ENCODE assay signal across 18 cellular contexts in the genomic region with DNA sequence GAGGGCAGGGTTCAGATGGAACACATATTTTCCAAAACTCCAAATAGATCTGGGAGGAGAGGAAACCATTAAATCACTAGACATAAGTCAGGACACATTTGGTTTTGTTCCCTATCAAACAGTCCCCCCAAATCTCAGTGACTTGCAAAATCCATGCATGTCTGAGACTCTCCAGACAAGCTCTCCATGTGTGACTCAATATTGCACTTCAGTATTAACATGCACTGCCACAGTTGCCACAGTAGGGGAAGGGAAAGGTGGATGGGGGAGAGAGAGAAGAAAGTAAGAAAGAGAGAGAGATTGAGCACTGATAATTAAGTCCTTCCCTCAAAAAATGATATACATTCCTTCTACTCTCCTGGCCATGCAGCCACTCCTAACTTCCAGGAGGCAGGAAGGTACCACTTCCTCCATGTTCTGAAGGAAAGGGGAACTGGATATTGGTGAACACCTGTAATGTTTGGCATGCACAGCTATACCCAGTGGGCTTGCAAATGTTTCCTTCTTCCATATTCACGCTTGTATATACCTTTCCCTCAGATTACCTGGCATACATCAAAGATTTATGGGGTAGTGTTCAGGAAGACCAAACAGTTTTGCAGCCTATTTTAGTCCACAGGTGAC.
A peak's percentile ranks its signal among the peaks of the same experiment; 100 is the strongest.
DNase-seq lines count a peak whose midpoint lies in the region; ATAC-seq, FAIRE-seq and TF ChIP-seq lines count a peak whose summit lies in the region.
"Had no signal": no experiment of that assay in that cellular context is flagged by ENCODE, and none has a peak within 500 bp of the region (broad histone marks: within the 10 kb centered on the region; RNA-seq: fewer than 3 reads in every experiment).

No MANE protein-coding gene starts in this region.

- in situ Hi-C loops in K562 (cut with MboI): no loop called here

- H3K27ac Mint-ChIP-seq in stimulated activated naive CD8-positive, alpha-beta T cell treated with anti-CD3 and anti-CD28 coated beads, Interleukin-15, amount 100 ng/mL, for 72 hours: no peak overlapping the region
- peak overlapping the region in 9 of 10 donors; percentile 71 to 98 (median 95) for H3K27ac Mint-ChIP-seq in naive thymus-derived CD8-positive, alpha-beta T cell
- no peak overlapping the region for H3K27ac Mint-ChIP-seq in Calu3 (ENCODE audit: unreplicated experiment)

- H3K27me3 ChIP-seq in K562 (ENCODE audit: control insufficient read depth in 2 of 2, insufficient read depth in 2 of 2, low read length in 2 of 2): no peaks in the 10 kb centered on the region
- H3K27me3 ChIP-seq: heart left ventricle, pancreas, sigmoid colon had no signal

- peaks cover 0 to 46% of the 10 kb centered on the region in 2 experiments; a peak in 3 of 5 replicates for H3K4me1 ChIP-seq in K562 (replicated peaks in 1 of 2; ENCODE audit: control insufficient read depth in 2 of 2, insufficient read depth in 2 of 2, low read length in 2 of 2)

- peak; percentile 45 for ATAC-seq in stimulated activated naive CD8-positive, alpha-beta T cell treated with anti-CD3 and anti-CD28 coated beads, Interleukin-15, amount 100 ng/mL, for 72 hours
- ATAC-seq in stimulated activated naive CD8-positive, alpha-beta T cell treated with anti-CD3 and anti-CD28 coated beads, Interleukin-15, Interleukin-2, amounts not matched to agents 100 U/mL and 50 U/mL, for 24 hours: no peak
- ATAC-seq in K562: peak; percentile 23; the same call in 1 of the 3 replicates
- no peak for ATAC-seq in naive thymus-derived CD8-positive, alpha-beta T cell

- no peak overlapping the region for H3K4me2 ChIP-seq in K562 (ENCODE audit: insufficient read depth, low read length)
- H3K4me2 ChIP-seq: KMS-11, SK-N-SH had no signal

- 55% methylated on average over 1 of the region's 1 CpG for WGBS in K562 (ENCODE audit: insufficient coverage, low coverage, missing lambda C conversion rate)

- peaks cover 0 to 4% (median 0%) of the 10 kb centered on the region in 3 donors for H3K36me3 Mint-ChIP-seq in naive thymus-derived CD8-positive, alpha-beta T cell
- H3K36me3 Mint-ChIP-seq in Calu3 (ENCODE audit: insufficient read depth, unreplicated experiment): no peaks in the 10 kb centered on the region

- POLR2A ChIA-PET in K562 (lab: Yijun Ruan, JAX): interaction anchor here (0.8 kb wide), 1 partner anchor 35 kb away, joined by 3 read pairs; no protein-coding TSS in a partner anchor
- POLR2A ChIA-PET in naive thymus-derived CD8-positive, alpha-beta T cell (lab: Charles Lee): interaction anchor here (0.6 to 4.1 kb wide), 9 partner anchors 14 to 310 kb away, joined by 3 to 59 read pairs (median 4); a partner anchor contains a TSS

- H3K36me3 ChIP-seq in K562 (ENCODE audit: control insufficient read depth, insufficient read depth, low read length): no peaks in the 10 kb centered on the region
- H3K36me3 ChIP-seq: heart left ventricle, pancreas, sigmoid colon had no signal

- no peaks in the 10 kb centered on the region for H3K79me2 ChIP-seq in K562 (ENCODE audit: control insufficient read depth, insufficient read depth, low read length)

- no peak for TF ChIP-seq RAD21 in K562 (CRISPR knock-in tag; conservative IDR thresholded peaks at IDR 0.05 in 1 of 2, IDR thresholded peaks at IDR 0.05 in 1 of 2)

- H4K20me1 ChIP-seq in K562 (replicated peaks; ENCODE audit: control insufficient read depth, insufficient read depth, low read length): no peaks in the 10 kb centered on the region

- H3K4me3 Mint-ChIP-seq in stimulated activated naive CD8-positive, alpha-beta T cell treated with anti-CD3 and anti-CD28 coated beads, Interleukin-15, amount 100 ng/mL, for 72 hours: no peak overlapping the region
- peak overlapping the region in 8 of 10 donors; percentile 22 to 75 (median 66) for H3K4me3 Mint-ChIP-seq in naive thymus-derived CD8-positive, alpha-beta T cell
- no peak overlapping the region for H3K4me3 Mint-ChIP-seq in Calu3 (ENCODE audit: low read depth, unreplicated experiment)
- H3K4me3 Mint-ChIP-seq: central memory CD8-positive, alpha-beta T cell had no signal

- no peaks in the 10 kb centered on the region for H3K9me1 ChIP-seq in K562 (ENCODE audit: control insufficient read depth, insufficient read depth, low read length)

- peaks cover 67% of the 10 kb centered on the region for H3K4me1 Mint-ChIP-seq in stimulated activated naive CD8-positive, alpha-beta T cell treated with anti-CD3 and anti-CD28 coated beads, Interleukin-15, amount 100 ng/mL, for 72 hours
- peaks cover 37 to 88% (median 80%) of the 10 kb centered on the region in 4 donors for H3K4me1 Mint-ChIP-seq in naive thymus-derived CD8-positive, alpha-beta T cell
- H3K4me1 Mint-ChIP-seq in Calu3 (ENCODE audit: low read depth, unreplicated experiment): peaks cover 36% of the 10 kb centered on the region

- 0 out of 2 replicates have a peak overlapping the region, but pooled peaks have one; percentile 96 for H2AFZ ChIP-seq in K562 (ENCODE audit: low read depth, low read length)

- H3K9me3 Mint-ChIP-seq in stimulated activated naive CD8-positive, alpha-beta T cell treated with anti-CD3 and anti-CD28 coated beads, Interleukin-15, amount 100 ng/mL, for 72 hours: peaks cover 3 to 11% of the 10 kb centered on the region in 2 donors
- H3K9me3 Mint-ChIP-seq in naive thymus-derived CD8-positive, alpha-beta T cell: peaks cover 0 to 2% (median 0%) of the 10 kb centered on the region in 9 donors
- no peaks in the 10 kb centered on the region for H3K9me3 Mint-ChIP-seq in Calu3 (ENCODE audit: low read depth, unreplicated experiment)
- H3K9me3 Mint-ChIP-seq: central memory CD8-positive, alpha-beta T cell had no signal

- H3K4me3 ChIP-seq in K562: no peak overlapping the region
- H3K4me3 ChIP-seq: heart left ventricle, pancreas, sigmoid colon had no signal

- no peaks in the 10 kb centered on the region for H3K27me3 Mint-ChIP-seq in stimulated activated naive CD8-positive, alpha-beta T cell treated with anti-CD3 and anti-CD28 coated beads, Interleukin-15, amount 100 ng/mL, for 72 hours
- no peaks in the 10 kb centered on the region for H3K27me3 Mint-ChIP-seq in naive thymus-derived CD8-positive, alpha-beta T cell
- H3K27me3 Mint-ChIP-seq in Calu3 (ENCODE audit: unreplicated experiment): no peaks in the 10 kb centered on the region
- H3K27me3 Mint-ChIP-seq: central memory CD8-positive, alpha-beta T cell had no signal

- peak overlapping the region; percentile 96 for H3K27ac ChIP-seq in K562 (ENCODE audit: extremely low read depth, low read depth, low read length)
- H3K27ac ChIP-seq: KMS-11 had no signal

- H3K9ac ChIP-seq in K562 (ENCODE audit: insufficient read depth in 1 of 2, low read depth in 2 of 2, low read length in 2 of 2): peak overlapping the region in 1 of 2 experiments; percentile 56; a peak in 1 of 4 replicates
- H3K9ac ChIP-seq: KMS-11, SK-N-SH had no signal

- TF ChIP-seq CTCF in K562 (IDR thresholded peaks at IDR 0.05 in 2 of 3, conservative IDR thresholded peaks at IDR 0.05 in 1 of 3; ENCODE audit: insufficient read depth in 2 of 3, low read depth in 1 of 3, low read length in 3 of 3) (no peak), Calu3 (IDR thresholded peaks at IDR 0.05; ENCODE audit: unreplicated experiment) (no peak)

- intact Hi-C loops in K562 (cut with micrococcal nuclease) (no loop called here), Calu3 (cut with micrococcal nuclease; ENCODE audit: unreplicated experiment) (no loop called here)

- TF ChIP-seq EP300 in K562 (IDR thresholded peaks at IDR 0.05; ENCODE audit: low read length): no peak

- CTCF ChIA-PET in K562 (lab: Yijun Ruan, JAX; ENCODE audit: low intra/inter-chr PET ratio) (no interaction called here), Calu3 (lab: Charles Lee) (no interaction called here)

- DNase-seq in stimulated activated naive CD8-positive, alpha-beta T cell treated with anti-CD3 and anti-CD28 coated beads, Interleukin-15, amount 100 ng/mL, for 72 hours: no peak
- no peak for DNase-seq in stimulated activated naive CD8-positive, alpha-beta T cell treated with anti-CD3 and anti-CD28 coated beads, Interleukin-15, Interleukin-2, amounts not matched to agents 100 U/mL and 50 U/mL, for 24 hours
- DNase-seq in K562 (ENCODE audit: extremely low read depth in 1 of 4, low spot score in 3 of 4) (peak in 1 of 4 experiments; percentile 19), Calu3 (no peak), HUDEP-2 (lab: John Stamatoyannopoulos, UW; ENCODE audit: unreplicated experiment in 76 of 76) (no peak), DMS53 (lab: John Stamatoyannopoulos, UW) (no peak)
- DNase-seq in naive thymus-derived CD8-positive, alpha-beta T cell: no peak
- no peak for DNase-seq in stimulated activated CD4-positive, alpha-beta T cell treated with anti-CD3 and anti-CD28 coated beads, Interleukin-4, amount 100 ng/mL, for 4 hours
- DNase-seq: anterior cingulate cortex; effector CD8-positive, alpha-beta T cell; heart left ventricle; NCI-H1930; pancreas; sigmoid colon; SK-N-SH; T-helper 9 cell had no signal

- no peaks in the 10 kb centered on the region; the same call in 1 of the 2 replicates for H3K9me3 ChIP-seq in K562 (replicated peaks; ENCODE audit: control insufficient read depth, insufficient read depth, low read depth, low read length)
- H3K9me3 ChIP-seq: heart left ventricle, pancreas, sigmoid colon, SK-N-SH had no signal

- no peak for TF ChIP-seq POLR2A in K562 (conservative IDR thresholded peaks at IDR 0.05)

- no peak for FAIRE-seq in K562 (lab: Jason Lieb, UNC)
- FAIRE-seq: pancreas had no signal

- BruUV-seq in K562 (replicated peaks; lab: Mats Ljungman, UMichigan) (no TSS peak), Calu3 (replicated peaks; lab: Mats Ljungman, UMichigan) (no TSS peak)

TF ChIP-seq in K562, 482 proteins besides CTCF, POLR2A, EP300 and RAD21 (continues in another document):
- TF ChIP-seq SUPT5H (IDR thresholded peaks at IDR 0.05): no peak
- TF ChIP-seq, protein P1, sequence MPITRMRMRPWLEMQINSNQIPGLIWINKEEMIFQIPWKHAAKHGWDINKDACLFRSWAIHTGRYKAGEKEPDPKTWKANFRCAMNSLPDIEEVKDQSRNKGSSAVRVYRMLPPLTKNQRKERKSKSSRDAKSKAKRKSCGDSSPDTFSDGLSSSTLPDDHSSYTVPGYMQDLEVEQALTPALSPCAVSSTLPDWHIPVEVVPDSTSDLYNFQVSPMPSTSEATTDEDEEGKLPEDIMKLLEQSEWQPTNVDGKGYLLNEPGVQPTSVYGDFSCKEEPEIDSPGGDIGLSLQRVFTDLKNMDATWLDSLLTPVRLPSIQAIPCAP (CRISPR knock-in tag; IDR thresholded peaks at IDR 0.05; ENCODE audit: borderline replicate concordance): no peak
- TF ChIP-seq MAFG (tag; conservative IDR thresholded peaks at IDR 0.05): peak; percentile 33; the same call in 1 of the 2 replicates

Comparison
In these comparisons a context has a peak if more than half of its experiments do, and no peak if none do; other contexts are left out.
1. ATAC-seq: peak in stimulated activated naive CD8-positive, alpha-beta T cell treated with anti-CD3 and anti-CD28 coated beads, Interleukin-15, amount 100 ng/mL, for 72 hours (single experiment) and K562 (single experiment); none in stimulated activated naive CD8-positive, alpha-beta T cell treated with anti-CD3 and anti-CD28 coated beads, Interleukin-15, Interleukin-2, amounts not matched to agents 100 U/mL and 50 U/mL, for 24 hours (single experiment) and naive thymus-derived CD8-positive, alpha-beta T cell (0 of 2).
2. H3K27ac Mint-ChIP-seq: peak in naive thymus-derived CD8-positive, alpha-beta T cell (9 of 10); none in stimulated activated naive CD8-positive, alpha-beta T cell treated with anti-CD3 and anti-CD28 coated beads, Interleukin-15, amount 100 ng/mL, for 72 hours (0 of 2) and Calu3 (single experiment).
3. H3K4me3 Mint-ChIP-seq: peak in naive thymus-derived CD8-positive, alpha-beta T cell (8 of 10); none in stimulated activated naive CD8-positive, alpha-beta T cell treated with anti-CD3 and anti-CD28 coated beads, Interleukin-15, amount 100 ng/mL, for 72 hours (0 of 2) and Calu3 (single experiment).